ENCODE assay signal across 9 cellular contexts in genomic region chr5:139394654-139395566, GRCh38. TPM values are rescaled to one million over a fixed set of nuclear protein-coding genes. Genes with fewer than 3 reads are reported as not detected.
A peak's percentile ranks its signal among the peaks of the same experiment; 100 is the strongest.
DNase-seq lines count a peak whose midpoint lies in the region; ATAC-seq and TF ChIP-seq lines count a peak whose summit lies in the region.
"Had no signal": no experiment of that assay in that cellular context is flagged by ENCODE, and none has a peak within 500 bp of the region (broad histone marks: within the 10 kb centered on the region; RNA-seq: fewer than 3 reads in every experiment).

Gene PROB1, minus strand, starts transcription at chr5:139395104. Its CDS starts 23 bp downstream, at chr5:139395081.

- peak within 1 kb of the TSS; percentile 86 for H3K4me3 Mint-ChIP-seq in GM23338
- H3K4me3 Mint-ChIP-seq in activated naive CD8-positive, alpha-beta T cell treated with anti-CD3 and anti-CD28 coated beads, Interleukin-2, amount 50 U/mL, for 24 hours = peak within 1 kb of the TSS; percentile 92

- H3K27me3 ChIP-seq in GM23338 (ENCODE audit: insufficient read depth) = peaks cover 44% of the 10 kb centered on the region

- no peak for TF ChIP-seq CTCF in GM23338 (conservative IDR thresholded peaks at IDR 0.05; ENCODE audit: low read depth in 2 of 2)

- peak within 1 kb of the TSS; percentile 96 for H3K4me2 ChIP-seq in GM23338

- no peak within 1 kb of the TSS for H3K27ac ChIP-seq in GM23338 (ENCODE audit: low read depth)
- H3K27ac ChIP-seq in skin epidermis = peak within 1 kb of the TSS in 17 of 21 experiments; percentile 1 to 86 (median 63)

- H3K4me1 Mint-ChIP-seq in GM23338 = peaks cover 23% of the 10 kb centered on the region
- peaks cover 45% of the 10 kb centered on the region for H3K4me1 Mint-ChIP-seq in activated naive CD8-positive, alpha-beta T cell treated with anti-CD3 and anti-CD28 coated beads, Interleukin-2, amount 50 U/mL, for 24 hours

- no peaks in the 10 kb centered on the region for H3K9me3 Mint-ChIP-seq in GM23338
- H3K9me3 Mint-ChIP-seq in activated naive CD8-positive, alpha-beta T cell treated with anti-CD3 and anti-CD28 coated beads, Interleukin-2, amount 50 U/mL, for 24 hours = no peaks in the 10 kb centered on the region

- H3K27ac Mint-ChIP-seq in GM23338 = no peak within 1 kb of the TSS
- no peak within 1 kb of the TSS for H3K27ac Mint-ChIP-seq in activated naive CD8-positive, alpha-beta T cell treated with anti-CD3 and anti-CD28 coated beads, Interleukin-2, amount 50 U/mL, for 24 hours

- peaks cover 46% of the 10 kb centered on the region for H3K27me3 Mint-ChIP-seq in GM23338 (ENCODE audit: insufficient read depth, low read depth, poor library complexity)
- no peaks in the 10 kb centered on the region for H3K27me3 Mint-ChIP-seq in activated naive CD8-positive, alpha-beta T cell treated with anti-CD3 and anti-CD28 coated beads, Interleukin-2, amount 50 U/mL, for 24 hours

- no peaks in the 10 kb centered on the region for H3K9me2 ChIP-seq in GM23338 (ENCODE audit: insufficient read depth)

- H3K36me3 Mint-ChIP-seq in GM23338 (ENCODE audit: low read depth) = peaks cover 13% of the 10 kb centered on the region
- peaks cover 3% of the 10 kb centered on the region for H3K36me3 Mint-ChIP-seq in activated naive CD8-positive, alpha-beta T cell treated with anti-CD3 and anti-CD28 coated beads, Interleukin-2, amount 50 U/mL, for 24 hours (ENCODE audit: low read depth)

- H4K20me1 ChIP-seq in GM23338 (replicated peaks; ENCODE audit: insufficient read depth) = no peaks in the 10 kb centered on the region

- peaks cover 4% of the 10 kb centered on the region; the same call in 1 of the 2 replicates for H3K4me1 ChIP-seq in GM23338 (ENCODE audit: insufficient read depth)

- H3K36me3 ChIP-seq in GM23338 (ENCODE audit: insufficient read depth) = no peaks in the 10 kb centered on the region

- ATAC-seq in GM23338 (peak; percentile 8), HG03097 (IDR thresholded peaks at IDR 0.05; ENCODE audit: low FRiP score, unreplicated experiment) (no peak), HG03135 (IDR thresholded peaks at IDR 0.05; ENCODE audit: unreplicated experiment) (no peak)
- no peak for ATAC-seq in activated naive CD8-positive, alpha-beta T cell treated with anti-CD3 and anti-CD28 coated beads, Interleukin-2, amount 50 U/mL, for 24 hours
- ATAC-seq: Panc1 had no signal

- H3F3A ChIP-seq in GM23338 (replicated peaks; ENCODE audit: low read depth) = peaks cover 25% of the 10 kb centered on the region

- peak within 1 kb of the TSS; percentile 98 for H2AFZ ChIP-seq in GM23338

- H3K4me3 ChIP-seq in GM23338 (peak within 1 kb of the TSS; percentile 81), iPS-11a (ENCODE audit: low read depth, low read length) (peak within 1 kb of the TSS; percentile 18), skin epidermis (peak within 1 kb of the TSS; percentile 36 to 67 (median 51))

- peak; percentile 63 for DNase-seq in GM23338 (ENCODE audit: low spot score)
- no peak for DNase-seq in activated naive CD8-positive, alpha-beta T cell treated with anti-CD3 and anti-CD28 coated beads, Interleukin-2, amount 50 U/mL, for 24 hours
- DNase-seq in DMS153 (lab: John Stamatoyannopoulos, UW) = no peak
- DNase-seq in NCI-H1694 treated with DMSO at 0.1 percent for 48 hours (lab: John Stamatoyannopoulos, UW) = no peak

- no peaks in the 10 kb centered on the region for H3K79me2 ChIP-seq in GM23338 (replicated peaks; ENCODE audit: insufficient read depth)

TF ChIP-seq in GM23338, 12 proteins besides CTCF, POLR2A, EP300 and RAD21 (continues in another document):
- TF ChIP-seq ZNF331 (CRISPR knock-in tag; IDR thresholded peaks at IDR 0.05; ENCODE audit: low read depth) (no peak), REST (IDR thresholded peaks at IDR 0.05; ENCODE audit: unreplicated experiment) (no peak), ETS1 (IDR thresholded peaks at IDR 0.05) (no peak), EZH2 (IDR thresholded peaks at IDR 0.05; ENCODE audit: low read depth, unreplicated experiment) (no peak), POLR2AphosphoS5 (IDR thresholded peaks at IDR 0.05; ENCODE audit: low read depth) (peak; percentile 17)

RNA-seq across cellular contexts. Expression of gene PROB1, which starts in this region (rescaled TPM):
- 2.7 and 3.1 TPM in 2 replicates for total RNA-seq in GM23338 (2014; rRNA removed; shearing (Covaris generic))
- polyA plus RNA-seq in GM23338 (2016; fragmentation: Nextera tagmentation; extraction: Ambion mirVana) = 0.54 and 0.73 TPM in 2 replicates

Comparison
In these comparisons a context has a peak if more than half of its experiments do, and no peak if none do; other contexts are left out.
1. H3K4me3 ChIP-seq: peak in every context shown above with its lines; median percentile 81 in GM23338; 51 in skin epidermis; 18 in iPS-11a.